In genomic region chr5:59174248-59174844, GRCh38 we compare ENCODE assay signal across 8 cellular contexts.
A peak's percentile ranks its signal among the peaks of the same experiment; 100 is the strongest.
DNase-seq lines count a peak whose midpoint lies in the region; ATAC-seq, FAIRE-seq and TF ChIP-seq lines count a peak whose summit lies in the region.

No MANE protein-coding gene starts in this region.

- no peak overlapping the region for H3K27ac Mint-ChIP-seq in activated naive CD8-positive, alpha-beta T cell treated with anti-CD3 and anti-CD28 coated beads, Interleukin-2, amount 50 U/mL, for 24 hours

- POLR2A ChIA-PET in A549 (lab: Yijun Ruan, JAX) = interaction anchor here (1.0 to 2.3 kb wide), 3 partner anchors 47 to 283 kb away, joined by 3 to 8 read pairs (median 3); no protein-coding TSS in a partner anchor

- 5% methylated on average over 5 of the region's 5 CpGs for WGBS in A549 (ENCODE audit: missing lambda C conversion rate)

- H3K27me3 Mint-ChIP-seq in activated naive CD8-positive, alpha-beta T cell treated with anti-CD3 and anti-CD28 coated beads, Interleukin-2, amount 50 U/mL, for 24 hours = no peaks in the 10 kb centered on the region

- no peak overlapping the region for H3K4me3 Mint-ChIP-seq in activated naive CD8-positive, alpha-beta T cell treated with anti-CD3 and anti-CD28 coated beads, Interleukin-2, amount 50 U/mL, for 24 hours

- intact Hi-C loops in left cardiac atrium (cut with DNase I) (loop anchor here (2.0 to 10.0 kb wide), 2 partner anchors 280 to 288 kb away; no protein-coding TSS in a partner anchor), gastrocnemius medialis (cut with DNase I; ENCODE audit: low total_unique reads) (loop anchor here (1.0 to 2.0 kb wide), 2 partner anchors 140 to 284 kb away; no protein-coding TSS in a partner anchor)

- TF ChIP-seq RAD21 in A549 (conservative IDR thresholded peaks at IDR 0.05 in 1 of 2, IDR thresholded peaks at IDR 0.05 in 1 of 2) = peak; percentile 88 to 91

- H3K4me2 ChIP-seq in A549 = peak overlapping the region; percentile 50

- peak; percentile 61 for FAIRE-seq in A549 (lab: Jason Lieb, UNC)

- H3K36me3 Mint-ChIP-seq in activated naive CD8-positive, alpha-beta T cell treated with anti-CD3 and anti-CD28 coated beads, Interleukin-2, amount 50 U/mL, for 24 hours (ENCODE audit: low read depth) = no peaks in the 10 kb centered on the region

- H3K36me3 ChIP-seq in gastrocnemius medialis = no peaks in the 10 kb centered on the region

- no peaks in the 10 kb centered on the region for H3K9me3 Mint-ChIP-seq in activated naive CD8-positive, alpha-beta T cell treated with anti-CD3 and anti-CD28 coated beads, Interleukin-2, amount 50 U/mL, for 24 hours

- no peak for TF ChIP-seq EP300 in A549 (IDR thresholded peaks at IDR 0.05)

- no peak overlapping the region for H3K4me3 ChIP-seq in A549
- no peak overlapping the region for H3K4me3 ChIP-seq in gastrocnemius medialis

- DNase-seq in A549 (ENCODE audit: low read depth in 1 of 2, low spot score in 1 of 2) (peak; percentile 38 to 88), ELR (ENCODE audit: low read depth) (peak; percentile 84), NCI-H774 (lab: John Stamatoyannopoulos, UW) (peak; percentile 37), left cardiac atrium (no peak), gastrocnemius medialis (no peak)
- no peak for DNase-seq in activated naive CD8-positive, alpha-beta T cell treated with anti-CD3 and anti-CD28 coated beads, Interleukin-2, amount 50 U/mL, for 24 hours
- no peak for DNase-seq in effector CD8-positive, alpha-beta T cell (lab: John Stamatoyannopoulos, UW)

- H3K27ac ChIP-seq in A549 (peak overlapping the region; percentile 75 to 83), gastrocnemius medialis (peak overlapping the region; percentile 4 to 36 (median 26))

- peak; percentile 90 for TF ChIP-seq CTCF in A549 (IDR thresholded peaks at IDR 0.05)
- TF ChIP-seq CTCF in gastrocnemius medialis (IDR thresholded peaks at IDR 0.05 in 4 of 5, conservative IDR thresholded peaks at IDR 0.05 in 1 of 5) = peak; percentile 61 to 74 (median 67)

- no peak for TF ChIP-seq POLR2A in A549 (IDR thresholded peaks at IDR 0.05; ENCODE audit: low read length)
- no peak for TF ChIP-seq POLR2A in gastrocnemius medialis (IDR thresholded peaks at IDR 0.05)

- CTCF ChIA-PET in A549 (lab: Yijun Ruan, JAX) = interaction anchor here (0.6 to 4.0 kb wide), 54 partner anchors 9 to 638 kb away, joined by 3 to 32 read pairs (median 6); no protein-coding TSS in a partner anchor

- H3K4me1 Mint-ChIP-seq in activated naive CD8-positive, alpha-beta T cell treated with anti-CD3 and anti-CD28 coated beads, Interleukin-2, amount 50 U/mL, for 24 hours = peaks cover 9% of the 10 kb centered on the region

- no peaks in the 10 kb centered on the region for H3K9me3 ChIP-seq in A549
- H3K9me3 ChIP-seq in gastrocnemius medialis = no peaks in the 10 kb centered on the region

- in situ Hi-C loops in gastrocnemius medialis (cut with MboI; ENCODE audit: low sequenced_read_pairs in 4 of 4) = loop anchor here (5.0 to 10.0 kb wide), 3 partner anchors 140 to 287 kb away; no protein-coding TSS in a partner anchor

- ATAC-seq in A549 (peak; percentile 82 to 86), HG02981 (IDR thresholded peaks at IDR 0.05; ENCODE audit: unreplicated experiment) (peak; percentile 44), left cardiac atrium (peak; percentile 79 to 88), gastrocnemius medialis (peak; percentile 41 to 63)
- ATAC-seq in activated naive CD8-positive, alpha-beta T cell treated with anti-CD3 and anti-CD28 coated beads, Interleukin-2, amount 50 U/mL, for 24 hours = peak; percentile 75

- no peaks in the 10 kb centered on the region for H3K27me3 ChIP-seq in gastrocnemius medialis

- H3K4me1 ChIP-seq in A549 (peaks cover 76% of the 10 kb centered on the region), gastrocnemius medialis (peaks cover 10 to 24% of the 10 kb centered on the region in 2 donors)

TF ChIP-seq in A549, 52 proteins besides CTCF, POLR2A, EP300 and RAD21:
- TF ChIP-seq SMC3 (IDR thresholded peaks at IDR 0.05) = peak; percentile 92
- no peak for TF ChIP-seq TP53 (CRISPR knock-in tag; IDR thresholded peaks at IDR 0.05)
- TF ChIP-seq JUN (IDR thresholded peaks at IDR 0.05) = 0 out of 5 replicates have a peak, but pooled peaks of 1 of the 2 experiments have one; percentile 16
- no peak for TF ChIP-seq FOSL2 (IDR thresholded peaks at IDR 0.05)
- TF ChIP-seq FOSL2 (CRISPR knock-in tag; IDR thresholded peaks at IDR 0.05) = 0 out of 2 replicates have a peak, but pooled peaks have one; percentile 2
- no peak for TF ChIP-seq EHMT2 (IDR thresholded peaks at IDR 0.05; ENCODE audit: low read depth)
- TF ChIP-seq HOXB5 (CRISPR knock-in tag; IDR thresholded peaks at IDR 0.05) = peak; percentile 44; the same call in 1 of the 2 replicates
- no peak for TF ChIP-seq REST (IDR thresholded peaks at IDR 0.05)
- TF ChIP-seq MAFK (IDR thresholded peaks at IDR 0.05; ENCODE audit: partially characterized antibody) = no peak
- peak; percentile 62; the same call in 1 of the 2 replicates for TF ChIP-seq HOXA7 (CRISPR knock-in tag; IDR thresholded peaks at IDR 0.05)
- TF ChIP-seq, protein P1, sequence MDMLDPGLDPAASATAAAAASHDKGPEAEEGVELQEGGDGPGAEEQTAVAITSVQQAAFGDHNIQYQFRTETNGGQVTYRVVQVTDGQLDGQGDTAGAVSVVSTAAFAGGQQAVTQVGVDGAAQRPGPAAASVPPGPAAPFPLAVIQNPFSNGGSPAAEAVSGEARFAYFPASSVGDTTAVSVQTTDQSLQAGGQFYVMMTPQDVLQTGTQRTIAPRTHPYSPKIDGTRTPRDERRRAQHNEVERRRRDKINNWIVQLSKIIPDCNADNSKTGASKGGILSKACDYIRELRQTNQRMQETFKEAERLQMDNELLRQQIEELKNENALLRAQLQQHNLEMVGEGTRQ (IDR thresholded peaks at IDR 0.05) = no peak
- TF ChIP-seq ZFP36 (IDR thresholded peaks at IDR 0.05; ENCODE audit: borderline replicate concordance, partially characterized antibody) = no peak
- no peak for TF ChIP-seq PHF8 (IDR thresholded peaks at IDR 0.05; ENCODE audit: borderline replicate concordance, low read depth)

Comparison
In these comparisons a context has a peak if more than half of its experiments do, and no peak if none do; other contexts are left out.
1. DNase-seq: peak in A549 (2 of 2), ELR (single experiment) and NCI-H774 (single experiment); none in activated naive CD8-positive, alpha-beta T cell treated with anti-CD3 and anti-CD28 coated beads, Interleukin-2, amount 50 U/mL, for 24 hours (single experiment), left cardiac atrium (single experiment), gastrocnemius medialis (0 of 2) and effector CD8-positive, alpha-beta T cell (single experiment).
2. Peak in every context shown above with its lines, with median percentiles within 50 percentile points of each other: ATAC-seq.